In the genomic region with DNA sequence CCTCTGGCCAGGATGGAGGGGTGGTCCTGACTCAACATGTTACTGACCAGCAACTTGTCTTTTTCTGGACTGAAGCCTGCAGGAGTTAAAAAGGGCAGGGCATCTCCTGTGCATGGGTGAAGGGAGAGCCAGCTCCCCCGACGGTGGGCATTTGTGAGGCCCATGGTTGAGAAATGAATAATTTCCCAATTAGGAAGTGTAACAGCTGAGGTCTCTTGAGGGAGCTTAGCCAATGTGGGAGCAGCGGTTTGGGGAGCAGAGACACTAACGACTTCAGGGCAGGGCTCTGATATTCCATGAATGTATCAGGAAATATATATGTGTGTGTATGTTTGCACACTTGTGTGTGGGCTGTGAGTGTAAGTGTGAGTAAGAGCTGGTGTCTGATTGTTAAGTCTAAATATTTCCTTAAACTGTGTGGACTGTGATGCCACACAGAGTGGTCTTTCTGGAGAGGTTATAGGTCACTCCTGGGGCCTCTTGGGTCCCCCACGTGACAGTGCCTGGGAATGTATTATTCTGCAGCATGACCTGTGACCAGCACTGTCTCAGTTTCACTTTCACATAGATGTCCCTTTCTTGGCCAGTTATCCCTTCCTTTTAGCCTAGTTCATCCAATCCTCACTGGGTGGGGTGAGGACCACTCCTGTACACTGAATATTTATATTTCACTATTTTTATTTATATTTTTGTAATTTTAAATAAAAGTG, we compare ENCODE assay signal across 1 cellular context.
TF ChIP-seq lines count a peak whose summit lies in the region.

No MANE protein-coding gene starts in this region.

TF ChIP-seq in GM12878, 131 proteins besides CTCF, POLR2A, EP300 and RAD21 (continued from another document):
- no peak for TF ChIP-seq CREB1 (IDR thresholded peaks at IDR 0.05; ENCODE audit: low read depth)
- TF ChIP-seq, protein P1, sequence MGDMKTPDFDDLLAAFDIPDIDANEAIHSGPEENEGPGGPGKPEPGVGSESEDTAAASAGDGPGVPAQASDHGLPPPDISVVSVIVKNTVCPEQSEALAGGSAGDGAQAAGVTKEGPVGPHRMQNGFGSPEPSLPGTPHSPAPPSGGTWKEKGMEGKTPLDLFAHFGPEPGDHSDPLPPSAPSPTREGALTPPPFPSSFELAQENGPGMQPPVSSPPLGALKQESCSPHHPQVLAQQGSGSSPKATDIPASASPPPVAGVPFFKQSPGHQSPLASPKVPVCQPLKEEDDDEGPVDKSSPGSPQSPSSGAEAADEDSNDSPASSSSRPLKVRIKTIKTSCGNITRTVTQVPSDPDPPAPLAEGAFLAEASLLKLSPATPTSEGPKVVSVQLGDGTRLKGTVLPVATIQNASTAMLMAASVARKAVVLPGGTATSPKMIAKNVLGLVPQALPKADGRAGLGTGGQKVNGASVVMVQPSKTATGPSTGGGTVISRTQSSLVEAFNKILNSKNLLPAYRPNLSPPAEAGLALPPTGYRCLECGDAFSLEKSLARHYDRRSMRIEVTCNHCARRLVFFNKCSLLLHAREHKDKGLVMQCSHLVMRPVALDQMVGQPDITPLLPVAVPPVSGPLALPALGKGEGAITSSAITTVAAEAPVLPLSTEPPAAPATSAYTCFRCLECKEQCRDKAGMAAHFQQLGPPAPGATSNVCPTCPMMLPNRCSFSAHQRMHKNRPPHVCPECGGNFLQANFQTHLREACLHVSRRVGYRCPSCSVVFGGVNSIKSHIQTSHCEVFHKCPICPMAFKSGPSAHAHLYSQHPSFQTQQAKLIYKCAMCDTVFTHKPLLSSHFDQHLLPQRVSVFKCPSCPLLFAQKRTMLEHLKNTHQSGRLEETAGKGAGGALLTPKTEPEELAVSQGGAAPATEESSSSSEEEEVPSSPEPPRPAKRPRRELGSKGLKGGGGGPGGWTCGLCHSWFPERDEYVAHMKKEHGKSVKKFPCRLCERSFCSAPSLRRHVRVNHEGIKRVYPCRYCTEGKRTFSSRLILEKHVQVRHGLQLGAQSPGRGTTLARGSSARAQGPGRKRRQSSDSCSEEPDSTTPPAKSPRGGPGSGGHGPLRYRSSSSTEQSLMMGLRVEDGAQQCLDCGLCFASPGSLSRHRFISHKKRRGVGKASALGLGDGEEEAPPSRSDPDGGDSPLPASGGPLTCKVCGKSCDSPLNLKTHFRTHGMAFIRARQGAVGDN (IDR thresholded peaks at IDR 0.05), result peak; percentile 81
- no peak for TF ChIP-seq RBBP5 (conservative IDR thresholded peaks at IDR 0.05)
- no peak for TF ChIP-seq CHD4 (IDR thresholded peaks at IDR 0.05)
- TF ChIP-seq POLR2AphosphoS2 (IDR thresholded peaks at IDR 0.05; ENCODE audit: low read depth, low read length), result no peak
- peak; percentile 91 for TF ChIP-seq RAD51 (IDR thresholded peaks at IDR 0.05)
- TF ChIP-seq, protein P2, sequence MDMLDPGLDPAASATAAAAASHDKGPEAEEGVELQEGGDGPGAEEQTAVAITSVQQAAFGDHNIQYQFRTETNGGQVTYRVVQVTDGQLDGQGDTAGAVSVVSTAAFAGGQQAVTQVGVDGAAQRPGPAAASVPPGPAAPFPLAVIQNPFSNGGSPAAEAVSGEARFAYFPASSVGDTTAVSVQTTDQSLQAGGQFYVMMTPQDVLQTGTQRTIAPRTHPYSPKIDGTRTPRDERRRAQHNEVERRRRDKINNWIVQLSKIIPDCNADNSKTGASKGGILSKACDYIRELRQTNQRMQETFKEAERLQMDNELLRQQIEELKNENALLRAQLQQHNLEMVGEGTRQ (IDR thresholded peaks at IDR 0.05; ENCODE audit: borderline replicate concordance, low read depth, low read length), result peak; percentile 68; the same call in 1 of the 2 replicates
- peak; percentile 85 for TF ChIP-seq NR2C1 (IDR thresholded peaks at IDR 0.05)
